ENCODE assay signal across 14 cellular contexts in the genomic region with DNA sequence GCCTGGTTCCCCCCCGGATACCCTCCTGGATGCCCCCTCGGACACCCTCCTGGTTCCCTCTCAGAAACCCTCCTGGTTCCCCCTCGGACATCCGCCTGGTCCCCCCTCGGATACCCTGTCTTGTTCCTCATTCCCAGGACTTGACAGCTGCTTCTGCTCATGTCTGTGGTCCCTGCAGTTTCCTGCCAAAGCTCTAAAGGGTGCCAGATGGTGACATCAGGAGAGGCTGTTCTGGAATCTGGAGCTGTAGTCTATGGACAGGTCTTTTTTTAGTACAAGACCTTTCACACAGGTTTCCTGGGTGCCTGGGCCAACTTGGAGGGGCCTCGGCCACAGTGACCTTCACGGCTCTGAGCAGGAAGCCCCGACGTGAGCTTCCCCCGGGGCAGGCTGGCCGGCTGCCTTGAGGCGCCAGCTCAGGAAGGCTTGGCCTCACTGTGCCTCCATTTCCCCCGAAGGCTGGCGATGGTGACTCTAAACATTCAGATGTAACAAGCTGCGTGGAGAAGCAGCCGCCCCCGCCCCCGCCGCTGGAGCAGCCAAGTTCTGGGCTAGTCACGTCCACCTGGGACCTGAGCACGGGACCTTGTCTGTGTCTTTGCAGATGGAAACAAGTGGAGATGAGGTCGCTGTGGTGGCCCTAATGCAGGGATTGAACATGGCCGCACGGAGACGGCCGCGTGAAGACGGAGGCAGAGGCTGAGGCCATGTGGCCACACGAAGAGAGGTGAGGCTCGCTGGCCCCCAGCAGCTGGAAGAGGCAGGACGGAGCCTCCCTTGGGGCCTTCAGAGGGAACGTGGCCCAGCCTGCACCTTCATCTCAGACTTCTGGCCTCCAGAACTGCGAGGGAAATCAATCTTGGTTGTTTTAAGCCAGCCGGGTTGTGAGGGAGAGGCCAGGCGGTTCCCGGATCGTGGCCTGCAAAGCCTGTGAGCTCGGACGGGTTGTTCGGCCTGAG. TPM values are rescaled to one million over a fixed set of nuclear protein-coding genes. Genes with fewer than 3 reads are reported as not detected.
DNase-seq lines count a peak whose midpoint lies in the region; ATAC-seq, FAIRE-seq and TF ChIP-seq lines count a peak whose summit lies in the region.
"Had no signal": no experiment of that assay in that cellular context is flagged by ENCODE, and none has a peak within 500 bp of the region (broad histone marks: within the 10 kb centered on the region; RNA-seq: fewer than 3 reads in every experiment).

No MANE protein-coding gene starts in this region.

- no peak for TF ChIP-seq CTCF in AG10803 (conservative IDR thresholded peaks at IDR 0.05; ENCODE audit: low read length)
- TF ChIP-seq CTCF in adrenal gland (IDR thresholded peaks at IDR 0.05), result no peak
- no peak for TF ChIP-seq CTCF in cardiac muscle cell (IDR thresholded peaks at IDR 0.05; ENCODE audit: low read depth, low read length)
- TF ChIP-seq CTCF in nephron progenitor cell (IDR thresholded peaks at IDR 0.05), result no peak
- TF ChIP-seq CTCF in progenitor cell of endocrine pancreas (IDR thresholded peaks at IDR 0.05; ENCODE audit: unreplicated experiment), result no peak

- H3K9me3 Mint-ChIP-seq in nephron progenitor cell, result no peaks in the 10 kb centered on the region
- H3K9me3 Mint-ChIP-seq in progenitor cell of endocrine pancreas (ENCODE audit: low read depth), result no peaks in the 10 kb centered on the region
- H3K9me3 Mint-ChIP-seq: stimulated activated effector memory CD8-positive, alpha-beta T cell treated with anti-CD3 and anti-CD28 coated beads, Interleukin-12 subunit alpha, Interleukin-12 subunit beta, amount 100 ng/mL, for 72 hours had no signal

- H3K27me3 Mint-ChIP-seq in nephron progenitor cell (ENCODE audit: low read depth, poor library complexity), result peaks cover 3% of the 10 kb centered on the region
- no peaks in the 10 kb centered on the region for H3K27me3 Mint-ChIP-seq in progenitor cell of endocrine pancreas

- no peaks in the 10 kb centered on the region for H3K27me3 ChIP-seq in adrenal gland
- no peaks in the 10 kb centered on the region for H3K27me3 ChIP-seq in cardiac muscle cell
- H3K27me3 ChIP-seq: body of pancreas had no signal

- peak overlapping the region in 4 of 5 donors; percentile 48 to 89 (median 70) for H3K27ac ChIP-seq in adrenal gland
- peak overlapping the region; percentile 79 for H3K27ac ChIP-seq in cardiac muscle cell

- H3K4me1 Mint-ChIP-seq in nephron progenitor cell (peaks cover 3% of the 10 kb centered on the region), progenitor cell of endocrine pancreas (ENCODE audit: low read depth) (no peaks in the 10 kb centered on the region)

- H3K4me3 ChIP-seq in AG10803 (ENCODE audit: low read length) (no peak overlapping the region), adrenal gland (no peak overlapping the region), cardiac muscle cell (no peak overlapping the region)
- H3K4me3 ChIP-seq: body of pancreas, K562 had no signal

- peak overlapping the region; percentile 22 for H3K27ac Mint-ChIP-seq in nephron progenitor cell
- no peak overlapping the region for H3K27ac Mint-ChIP-seq in progenitor cell of endocrine pancreas
- H3K27ac Mint-ChIP-seq: stimulated activated effector memory CD8-positive, alpha-beta T cell treated with anti-CD3 and anti-CD28 coated beads, Interleukin-12 subunit alpha, Interleukin-12 subunit beta, amount 100 ng/mL, for 72 hours had no signal

- ATAC-seq in GM19395 (IDR thresholded peaks at IDR 0.05; ENCODE audit: unreplicated experiment), result no peak
- ATAC-seq: body of pancreas; K562; stimulated activated effector memory CD8-positive, alpha-beta T cell treated with anti-CD3 and anti-CD28 coated beads, Interleukin-12 subunit alpha, Interleukin-12 subunit beta, amount 100 ng/mL, for 72 hours had no signal

- H3K9me3 ChIP-seq in adrenal gland (replicated peaks in 1 of 3), result no peaks in the 10 kb centered on the region
- no peaks in the 10 kb centered on the region for H3K9me3 ChIP-seq in cardiac muscle cell (ENCODE audit: low read depth)
- H3K9me3 ChIP-seq: body of pancreas had no signal

- FAIRE-seq in GM12892 (lab: Jason Lieb, UNC), result no peak
- FAIRE-seq: K562 had no signal

- DNase-seq in AG10803 (ENCODE audit: low read depth) (peak; percentile 77), adrenal gland (peak in 6 of 7 donors; percentile 53 to 83 (median 56)), cardiac muscle cell (ENCODE audit: low read depth in 1 of 2, low spot score in 1 of 2) (peak; percentile 44 to 77), nephron progenitor cell (no peak), progenitor cell of endocrine pancreas (ENCODE audit: low spot score, unreplicated experiment) (no peak), GM12892 (ENCODE audit: insufficient read length) (no peak), COR-L47 (lab: John Stamatoyannopoulos, UW) (no peak)
- DNase-seq: activated T-cell treated with anti-CD3 and anti-CD28 coated beads, Interleukin-2, amount 50 U/mL, for 48 hours; NCI-H446; stimulated activated CD4-positive, alpha-beta T cell treated with anti-CD3 and anti-CD28 coated beads, Interleukin-15, amount 100 ng/mL, for 24 hours had no signal

- H3K4me3 Mint-ChIP-seq in nephron progenitor cell (no peak overlapping the region), progenitor cell of endocrine pancreas (ENCODE audit: low read depth) (no peak overlapping the region)
- H3K4me3 Mint-ChIP-seq: stimulated activated effector memory CD8-positive, alpha-beta T cell treated with anti-CD3 and anti-CD28 coated beads, Interleukin-12 subunit alpha, Interleukin-12 subunit beta, amount 100 ng/mL, for 72 hours had no signal

- H3K36me3 ChIP-seq in adrenal gland (replicated peaks in 1 of 2) (peaks cover 0 to 28% of the 10 kb centered on the region in 2 donors), cardiac muscle cell (peaks cover 9% of the 10 kb centered on the region)

- intact Hi-C loops in adrenal gland (cut with DNase I), result no loop called here

- TF ChIP-seq POLR2A in adrenal gland (IDR thresholded peaks at IDR 0.05) (no peak), GM12892 (IDR thresholded peaks at IDR 0.05; ENCODE audit: low read depth, low read length) (no peak)

- 58 to 86% (median 62%) methylated on average over 4 to 40 of the region's 40 CpGs for WGBS in adrenal gland, 4 donors

- peaks cover 13% of the 10 kb centered on the region for H3K36me3 Mint-ChIP-seq in nephron progenitor cell (ENCODE audit: low read depth)
- peaks cover 4% of the 10 kb centered on the region for H3K36me3 Mint-ChIP-seq in progenitor cell of endocrine pancreas (ENCODE audit: insufficient read depth)

- peaks cover 11 to 29% of the 10 kb centered on the region in 2 donors for H3K4me1 ChIP-seq in adrenal gland (replicated peaks in 1 of 2)
- peaks cover 8% of the 10 kb centered on the region for H3K4me1 ChIP-seq in cardiac muscle cell (ENCODE audit: low read depth)

RNA-seq across cellular contexts. Expression of a gene that starts 12.7 kb away (rescaled TPM):
- total RNA-seq in adrenal gland (10 to 100 TPM; 42.6 to 79.2 (median 54.9) TPM), cardiac muscle cell (102 and 106 TPM in 2 replicates), progenitor cell of endocrine pancreas (74.1 and 77.5 TPM in 2 replicates)
- polyA plus RNA-seq in adrenal gland (100 to 1,000 TPM in 1 of 3 donors, 10 to 100 TPM in 2; 30.3 to 104 (median 74.5) TPM), cardiac muscle cell (135 and 137 TPM in 2 replicates)
- 28.2 TPM for polyA plus RNA-seq in GM12892 (2012; ENCODE audit: missing spikeins)

RNA-seq across cellular contexts. Expression of a gene that starts 15.0 kb away (rescaled TPM):
- 10 to 100 TPM; 33.0 to 77.3 (median 46.2) TPM for total RNA-seq in adrenal gland
- polyA plus RNA-seq in adrenal gland, result 100 to 1,000 TPM in 1 of 3 donors, 10 to 100 TPM in 2; 23.1 to 138 (median 63.0) TPM
- total RNA-seq in cardiac muscle cell, result 111 and 126 TPM in 2 replicates
- polyA plus RNA-seq in cardiac muscle cell, result 73.9 and 81.3 TPM in 2 replicates
- total RNA-seq in progenitor cell of endocrine pancreas, result 103 and 108 TPM in 2 replicates
- 82.9 TPM for polyA plus RNA-seq in GM12892 (2012; ENCODE audit: missing spikeins)

RNA-seq across cellular contexts. Expression of a gene that starts 30.5 kb away (rescaled TPM):
- 10 to 100 TPM; 35.0 to 75.8 (median 40.8) TPM for total RNA-seq in adrenal gland
- 10 to 100 TPM; 39.4 to 72.2 (median 44.2) TPM for polyA plus RNA-seq in adrenal gland
- 29.4 and 33.5 TPM in 2 replicates for total RNA-seq in cardiac muscle cell
- polyA plus RNA-seq in cardiac muscle cell, result 36.6 and 46.0 TPM in 2 replicates
- 22.7 and 23.8 TPM in 2 replicates for total RNA-seq in progenitor cell of endocrine pancreas
- polyA plus RNA-seq in GM12892 (2012; ENCODE audit: missing spikeins), result 25.2 TPM

RNA-seq across cellular contexts. Expression of a gene that starts 49.2 kb away (rescaled TPM):
- 1 to 10 TPM in 6 of 8 donors, under 1 TPM in 2; 0.09 to 4.8 (median 2.2) TPM for total RNA-seq in adrenal gland
- polyA plus RNA-seq in adrenal gland, result 1 to 10 TPM; 1.4 to 2.3 (median 1.7) TPM
- total RNA-seq in cardiac muscle cell, result 3.0 and 4.2 TPM in 2 replicates
- 3.1 and 3.3 TPM in 2 replicates for polyA plus RNA-seq in cardiac muscle cell
- 8.6 and 10.8 TPM in 2 replicates for total RNA-seq in progenitor cell of endocrine pancreas
- polyA plus RNA-seq in GM12892 (2012; ENCODE audit: missing spikeins), result 0.42 TPM

RNA-seq across cellular contexts. Expression of a gene that starts 49.3 kb away (rescaled TPM):
- 1 to 10 TPM; 1.6 to 6.4 (median 3.9) TPM for total RNA-seq in adrenal gland
- polyA plus RNA-seq in adrenal gland, result 1 to 10 TPM; 2.7 to 6.9 (median 3.3) TPM
- total RNA-seq in cardiac muscle cell, result 11.6 and 18.2 TPM in 2 replicates
- polyA plus RNA-seq in cardiac muscle cell, result 11.1 and 12.4 TPM in 2 replicates
- total RNA-seq in progenitor cell of endocrine pancreas, result 12.1 and 14.1 TPM in 2 replicates
- polyA plus RNA-seq in GM12892 (2012; ENCODE audit: missing spikeins), result 1.7 TPM

Comparison
In these comparisons a context has a peak if more than half of its experiments do, and no peak if none do; other contexts are left out.
1. DNase-seq: peak in AG10803 (single experiment), adrenal gland (6 of 7) and cardiac muscle cell (2 of 2); none in nephron progenitor cell (single experiment), progenitor cell of endocrine pancreas (single experiment), GM12892 (single experiment) and COR-L47 (single experiment).